In genomic region chr22:41401781-41402648, GRCh38 we compare ENCODE assay signal across 8 cellular contexts. TPM values are rescaled to one million over a fixed set of nuclear protein-coding genes. Genes with fewer than 3 reads are reported as not detected.
A peak's percentile ranks its signal among the peaks of the same experiment; 100 is the strongest.
DNase-seq lines count a peak whose midpoint lies in the region; ATAC-seq and TF ChIP-seq lines count a peak whose summit lies in the region.

No MANE protein-coding gene starts in this region.

- TF ChIP-seq POLR2A in breast epithelium (IDR thresholded peaks at IDR 0.05), result no peak

- H3K36me3 Mint-ChIP-seq in MCF 10A (ENCODE audit: insufficient read depth, unreplicated experiment), result no peaks in the 10 kb centered on the region
- H3K36me3 Mint-ChIP-seq in CD8-positive, alpha-beta memory T cell, result peaks cover 0 to 13% (median 7%) of the 10 kb centered on the region in 3 donors
- peaks cover 8% of the 10 kb centered on the region for H3K36me3 Mint-ChIP-seq in activated T-cell treated with anti-CD3 and anti-CD28 coated beads, Interleukin-2, amount 50 U/mL, for 24 hours (ENCODE audit: low read depth)

- H3K27me3 ChIP-seq in breast epithelium, result no peaks in the 10 kb centered on the region
- H3K27me3 ChIP-seq in aorta (ENCODE audit: control insufficient read depth in 1 of 2, insufficient read depth in 2 of 2, low read length in 1 of 2), result no peaks in the 10 kb centered on the region
- H3K27me3 ChIP-seq in CD8-positive, alpha-beta memory T cell (ENCODE audit: insufficient read depth, low read length, poor library complexity, severe bottlenecking), result no peaks in the 10 kb centered on the region

- TF ChIP-seq CTCF in MCF 10A (IDR thresholded peaks at IDR 0.05; ENCODE audit: unreplicated experiment) (no peak), breast epithelium (IDR thresholded peaks at IDR 0.05) (no peak)

- POLR2A ChIA-PET in MCF 10A (lab: Yijun Ruan, JAX), result interaction anchor here (0.6 to 4.7 kb wide), 10 partner anchors 21 to 535 kb away, joined by 3 to 58 read pairs (median 4); partner anchors contain the start of genes ACO2, PHF5A, PMM1 and RANGAP1
- POLR2A ChIA-PET in CD8-positive, alpha-beta memory T cell (lab: Charles Lee), result no interaction called here

- DNase-seq in MCF 10A (ENCODE audit: unreplicated experiment) (peak; percentile 89), breast epithelium (ENCODE audit: low spot score in 2 of 2) (no peak), brain pericyte (ENCODE audit: low read depth, low spot score) (peak; percentile 77), left lobe of liver (ENCODE audit: low spot score) (peak; percentile 92), aorta (peak; percentile 71 to 80), NAMALWA (ENCODE audit: low spot score) (no peak)
- DNase-seq in CD8-positive, alpha-beta memory T cell, result no peak
- no peak for DNase-seq in activated T-cell treated with anti-CD3 and anti-CD28 coated beads, Interleukin-2, amount 50 U/mL, for 24 hours

- no peaks in the 10 kb centered on the region for H3K9me3 Mint-ChIP-seq in MCF 10A (ENCODE audit: unreplicated experiment)
- no peaks in the 10 kb centered on the region for H3K9me3 Mint-ChIP-seq in CD8-positive, alpha-beta memory T cell
- H3K9me3 Mint-ChIP-seq in activated T-cell treated with anti-CD3 and anti-CD28 coated beads, Interleukin-2, amount 50 U/mL, for 24 hours, result no peaks in the 10 kb centered on the region

- H3K4me1 ChIP-seq in breast epithelium (no peaks in the 10 kb centered on the region), aorta (ENCODE audit: control insufficient read depth in 1 of 2, insufficient read depth in 2 of 2, low read length in 2 of 2) (no peaks in the 10 kb centered on the region)
- no peaks in the 10 kb centered on the region for H3K4me1 ChIP-seq in CD8-positive, alpha-beta memory T cell (ENCODE audit: insufficient read depth, low read length)

- WGBS in aorta, 2 donors, result 14 to 19% methylated on average over 16 of the region's 16 CpGs

- H3K4me1 Mint-ChIP-seq in MCF 10A (ENCODE audit: insufficient read depth, unreplicated experiment), result peaks cover 13% of the 10 kb centered on the region
- H3K4me1 Mint-ChIP-seq in CD8-positive, alpha-beta memory T cell, result peaks cover 4 to 12% (median 5%) of the 10 kb centered on the region in 3 donors
- H3K4me1 Mint-ChIP-seq in activated T-cell treated with anti-CD3 and anti-CD28 coated beads, Interleukin-2, amount 50 U/mL, for 24 hours (ENCODE audit: low read depth), result peaks cover 24% of the 10 kb centered on the region

- H3K27me3 Mint-ChIP-seq in MCF 10A (ENCODE audit: insufficient read depth, unreplicated experiment), result no peaks in the 10 kb centered on the region
- no peaks in the 10 kb centered on the region for H3K27me3 Mint-ChIP-seq in CD8-positive, alpha-beta memory T cell
- no peaks in the 10 kb centered on the region for H3K27me3 Mint-ChIP-seq in activated T-cell treated with anti-CD3 and anti-CD28 coated beads, Interleukin-2, amount 50 U/mL, for 24 hours

- no peak overlapping the region for H3K4me3 Mint-ChIP-seq in MCF 10A (ENCODE audit: unreplicated experiment)
- no peak overlapping the region for H3K4me3 Mint-ChIP-seq in CD8-positive, alpha-beta memory T cell
- no peak overlapping the region for H3K4me3 Mint-ChIP-seq in activated T-cell treated with anti-CD3 and anti-CD28 coated beads, Interleukin-2, amount 50 U/mL, for 24 hours

- H3K9me3 ChIP-seq in breast epithelium (no peaks in the 10 kb centered on the region), aorta (ENCODE audit: control insufficient read depth, low read length) (no peaks in the 10 kb centered on the region)
- H3K9me3 ChIP-seq in CD8-positive, alpha-beta memory T cell (ENCODE audit: low read length), result no peaks in the 10 kb centered on the region

- intact Hi-C loops in MCF 10A (cut with micrococcal nuclease), result no loop called here
- intact Hi-C loops in breast epithelium (cut with DNase I; ENCODE audit: low total_unique reads), result no loop called here
- intact Hi-C loops in aorta (cut with DNase I), result loop anchor here (2.0 kb wide), 2 partner anchors 115 to 125 kb away; no protein-coding TSS in a partner anchor

- CTCF ChIA-PET in MCF 10A (lab: Yijun Ruan, JAX), result interaction anchor here (0.5 to 4.6 kb wide), 12 partner anchors 18 to 247 kb away, joined by 3 to 95 read pairs (median 4); partner anchors contain the start of gene TOB2
- CTCF ChIA-PET in CD8-positive, alpha-beta memory T cell (lab: Charles Lee), result interaction anchor here (0.7 to 9.4 kb wide), 10 partner anchors 20 to 131 kb away, joined by 3 to 119 read pairs (median 6); partner anchors contain the start of genes ACO2, PHF5A and TEF

- ATAC-seq in left lobe of liver, result peak; percentile 52
- ATAC-seq in aorta (ENCODE audit: low FRiP score), result no peak

- peaks cover under 1% of the 10 kb centered on the region for H3K36me3 ChIP-seq in breast epithelium
- peaks cover 0 to 3% of the 10 kb centered on the region in 2 donors for H3K36me3 ChIP-seq in aorta (ENCODE audit: control insufficient read depth in 1 of 2, insufficient read depth in 2 of 2, low read length in 1 of 2)
- no peaks in the 10 kb centered on the region for H3K36me3 ChIP-seq in CD8-positive, alpha-beta memory T cell (ENCODE audit: insufficient read depth, low read length)

- no peak overlapping the region for H3K4me3 ChIP-seq in breast epithelium
- H3K4me3 ChIP-seq in aorta (ENCODE audit: low read length in 2 of 2), result no peak overlapping the region
- no peak overlapping the region for H3K4me3 ChIP-seq in CD8-positive, alpha-beta memory T cell (ENCODE audit: low read length)

- H3K27ac Mint-ChIP-seq in MCF 10A (ENCODE audit: low read depth, unreplicated experiment), result peak overlapping the region; percentile 78
- H3K27ac Mint-ChIP-seq in CD8-positive, alpha-beta memory T cell, result peak overlapping the region in 1 of 8 donors; percentile 25
- no peak overlapping the region for H3K27ac Mint-ChIP-seq in activated T-cell treated with anti-CD3 and anti-CD28 coated beads, Interleukin-2, amount 50 U/mL, for 24 hours

- H3K27ac ChIP-seq in breast epithelium, result peak overlapping the region in 1 of 2 donors; percentile 7
- no peak overlapping the region for H3K27ac ChIP-seq in aorta (ENCODE audit: low read depth in 1 of 2, low read length in 2 of 2)
- H3K27ac ChIP-seq in CD8-positive, alpha-beta memory T cell (ENCODE audit: low read depth, low read length), result no peak overlapping the region

- BruUV-seq in MCF 10A (replicated peaks; lab: Mats Ljungman, UMichigan), result no TSS peak

RNA-seq across cellular contexts. Expression of gene TEF, which starts 20.3 kb away (rescaled TPM):
- total RNA-seq in MCF 10A (2022) (2.2 and 4.2 TPM in 2 replicates), breast epithelium (10 to 100 TPM in 2 of 3 donors, 1 to 10 TPM in 1; 8.8 to 26.6 (median 15.7) TPM), left lobe of liver (26.3 TPM), aorta (10 to 100 TPM in 1 of 2 donors, 1 to 10 TPM in 1; 8.6 to 23.3 TPM)
- polyA plus RNA-seq in aorta, result 10 to 100 TPM in 1 of 2 donors, 1 to 10 TPM in 1; 9.0 to 19.4 TPM
- total RNA-seq in CD8-positive, alpha-beta memory T cell, result 1 to 10 TPM; 1.8 to 3.5 TPM
- polyA plus RNA-seq in CD8-positive, alpha-beta memory T cell, result 5.3 TPM

RNA-seq across cellular contexts. Expression of gene TOB2, which starts 44.6 kb away (rescaled TPM):
- total RNA-seq in MCF 10A (2022) (25.4 and 26.9 TPM in 2 replicates), breast epithelium (10 to 100 TPM; 28.8 to 61.9 (median 45.8) TPM), left lobe of liver (40.1 TPM), aorta (10 to 100 TPM; 47.7 to 55.9 TPM)
- polyA plus RNA-seq in aorta, result 10 to 100 TPM; 12.9 to 15.5 TPM
- total RNA-seq in CD8-positive, alpha-beta memory T cell, result 10 to 100 TPM; 56.4 to 59.8 TPM
- polyA plus RNA-seq in CD8-positive, alpha-beta memory T cell, result 24.8 TPM

Comparison
In these comparisons a context has a peak if more than half of its experiments do, and no peak if none do; other contexts are left out.
1. DNase-seq: peak in MCF 10A (single experiment), brain pericyte (single experiment), left lobe of liver (single experiment) and aorta (2 of 2); none in breast epithelium (0 of 2), CD8-positive, alpha-beta memory T cell (0 of 5), NAMALWA (single experiment) and activated T-cell treated with anti-CD3 and anti-CD28 coated beads, Interleukin-2, amount 50 U/mL, for 24 hours (single experiment).
2. intact Hi-C loops: an anchor here in aorta (2.0 kb wide); none called in MCF 10A and breast epithelium.